In the genomic region with DNA sequence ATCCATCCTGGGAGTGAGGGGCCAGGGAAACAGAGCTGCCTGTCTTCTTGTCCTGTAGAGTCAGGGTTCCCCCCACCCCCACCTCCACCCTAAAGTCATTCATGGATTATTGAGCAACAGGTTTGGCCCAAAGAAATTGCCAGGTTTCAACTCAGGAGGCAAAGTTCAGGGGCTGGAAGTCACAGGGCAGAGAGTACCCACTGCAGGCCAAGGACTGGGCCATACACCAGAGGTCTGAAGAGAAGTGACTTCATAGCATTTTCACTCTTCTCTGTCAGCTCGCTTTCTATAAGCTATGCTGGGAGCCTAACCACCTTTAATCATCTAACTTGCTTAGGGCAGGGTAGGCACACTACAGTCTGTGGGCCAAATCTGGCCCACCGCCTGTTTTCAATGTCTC, we compare ENCODE assay signal across 2 cellular contexts.
A peak's percentile ranks its signal among the peaks of the same experiment; 100 is the strongest.
TF ChIP-seq lines count a peak whose summit lies in the region.

No MANE protein-coding gene starts in this region.

TF ChIP-seq in liver, 16 proteins besides CTCF, POLR2A, EP300 and RAD21:
- TF ChIP-seq RXRA (IDR thresholded peaks at IDR 0.05) (peak; percentile 83 to 90), ZBTB33 (IDR thresholded peaks at IDR 0.05) (peak; percentile 55), FOXA2 (IDR thresholded peaks at IDR 0.05) (no peak), HNF4A (conservative IDR thresholded peaks at IDR 0.05) (peak; percentile 96), YY1 (IDR thresholded peaks at IDR 0.05) (peak; percentile 52), NR2F2 (IDR thresholded peaks at IDR 0.05) (peak; percentile 32), GABPA (IDR thresholded peaks at IDR 0.05 in 1 of 2, conservative IDR thresholded peaks at IDR 0.05 in 1 of 2) (no peak), HNF4G (IDR thresholded peaks at IDR 0.05) (peak; percentile 80), FOXA1 (IDR thresholded peaks at IDR 0.05) (no peak), JUND (IDR thresholded peaks at IDR 0.05) (peak; percentile 71 to 83), EGR1 (IDR thresholded peaks at IDR 0.05; ENCODE audit: low read depth in 2 of 2) (no peak), TAF1 (conservative IDR thresholded peaks at IDR 0.05) (peak; percentile 71), MAX (IDR thresholded peaks at IDR 0.05) (peak; percentile 59), SP1 (IDR thresholded peaks at IDR 0.05) (peak; percentile 84)
- TF ChIP-seq, protein P1, sequence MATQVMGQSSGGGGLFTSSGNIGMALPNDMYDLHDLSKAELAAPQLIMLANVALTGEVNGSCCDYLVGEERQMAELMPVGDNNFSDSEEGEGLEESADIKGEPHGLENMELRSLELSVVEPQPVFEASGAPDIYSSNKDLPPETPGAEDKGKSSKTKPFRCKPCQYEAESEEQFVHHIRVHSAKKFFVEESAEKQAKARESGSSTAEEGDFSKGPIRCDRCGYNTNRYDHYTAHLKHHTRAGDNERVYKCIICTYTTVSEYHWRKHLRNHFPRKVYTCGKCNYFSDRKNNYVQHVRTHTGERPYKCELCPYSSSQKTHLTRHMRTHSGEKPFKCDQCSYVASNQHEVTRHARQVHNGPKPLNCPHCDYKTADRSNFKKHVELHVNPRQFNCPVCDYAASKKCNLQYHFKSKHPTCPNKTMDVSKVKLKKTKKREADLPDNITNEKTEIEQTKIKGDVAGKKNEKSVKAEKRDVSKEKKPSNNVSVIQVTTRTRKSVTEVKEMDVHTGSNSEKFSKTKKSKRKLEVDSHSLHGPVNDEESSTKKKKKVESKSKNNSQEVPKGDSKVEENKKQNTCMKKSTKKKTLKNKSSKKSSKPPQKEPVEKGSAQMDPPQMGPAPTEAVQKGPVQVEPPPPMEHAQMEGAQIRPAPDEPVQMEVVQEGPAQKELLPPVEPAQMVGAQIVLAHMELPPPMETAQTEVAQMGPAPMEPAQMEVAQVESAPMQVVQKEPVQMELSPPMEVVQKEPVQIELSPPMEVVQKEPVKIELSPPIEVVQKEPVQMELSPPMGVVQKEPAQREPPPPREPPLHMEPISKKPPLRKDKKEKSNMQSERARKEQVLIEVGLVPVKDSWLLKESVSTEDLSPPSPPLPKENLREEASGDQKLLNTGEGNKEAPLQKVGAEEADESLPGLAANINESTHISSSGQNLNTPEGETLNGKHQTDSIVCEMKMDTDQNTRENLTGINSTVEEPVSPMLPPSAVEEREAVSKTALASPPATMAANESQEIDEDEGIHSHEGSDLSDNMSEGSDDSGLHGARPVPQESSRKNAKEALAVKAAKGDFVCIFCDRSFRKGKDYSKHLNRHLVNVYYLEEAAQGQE (IDR thresholded peaks at IDR 0.05), result peak; percentile 60
- TF ChIP-seq, protein P2, sequence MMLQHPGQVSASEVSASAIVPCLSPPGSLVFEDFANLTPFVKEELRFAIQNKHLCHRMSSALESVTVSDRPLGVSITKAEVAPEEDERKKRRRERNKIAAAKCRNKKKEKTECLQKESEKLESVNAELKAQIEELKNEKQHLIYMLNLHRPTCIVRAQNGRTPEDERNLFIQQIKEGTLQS (IDR thresholded peaks at IDR 0.05), result no peak

TF ChIP-seq in HepG2, 621 proteins besides CTCF, POLR2A, EP300 and RAD21:
- TF ChIP-seq, protein P3, sequence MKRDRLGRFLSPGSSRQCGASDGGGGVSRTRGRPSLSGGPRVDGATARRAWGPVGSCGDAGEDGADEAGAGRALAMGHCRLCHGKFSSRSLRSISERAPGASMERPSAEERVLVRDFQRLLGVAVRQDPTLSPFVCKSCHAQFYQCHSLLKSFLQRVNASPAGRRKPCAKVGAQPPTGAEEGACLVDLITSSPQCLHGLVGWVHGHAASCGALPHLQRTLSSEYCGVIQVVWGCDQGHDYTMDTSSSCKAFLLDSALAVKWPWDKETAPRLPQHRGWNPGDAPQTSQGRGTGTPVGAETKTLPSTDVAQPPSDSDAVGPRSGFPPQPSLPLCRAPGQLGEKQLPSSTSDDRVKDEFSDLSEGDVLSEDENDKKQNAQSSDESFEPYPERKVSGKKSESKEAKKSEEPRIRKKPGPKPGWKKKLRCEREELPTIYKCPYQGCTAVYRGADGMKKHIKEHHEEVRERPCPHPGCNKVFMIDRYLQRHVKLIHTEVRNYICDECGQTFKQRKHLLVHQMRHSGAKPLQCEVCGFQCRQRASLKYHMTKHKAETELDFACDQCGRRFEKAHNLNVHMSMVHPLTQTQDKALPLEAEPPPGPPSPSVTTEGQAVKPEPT (CRISPR knock-in tag; IDR thresholded peaks at IDR 0.05; ENCODE audit: low read depth), result no peak
- TF ChIP-seq MTF2 (CRISPR knock-in tag; IDR thresholded peaks at IDR 0.05; ENCODE audit: borderline replicate concordance) (no peak), SRY (CRISPR knock-in tag; IDR thresholded peaks at IDR 0.05) (no peak), ZKSCAN5 (CRISPR knock-in tag; IDR thresholded peaks at IDR 0.05) (no peak), RBAK (CRISPR knock-in tag; IDR thresholded peaks at IDR 0.05) (no peak), ZNF567 (CRISPR knock-in tag; IDR thresholded peaks at IDR 0.05; ENCODE audit: borderline replicate concordance) (no peak), EEA1 (CRISPR knock-in tag; IDR thresholded peaks at IDR 0.05; ENCODE audit: borderline replicate concordance) (no peak), ZNF326 (CRISPR knock-in tag; IDR thresholded peaks at IDR 0.05; ENCODE audit: borderline replicate concordance) (no peak), CREBL2 (CRISPR knock-in tag; IDR thresholded peaks at IDR 0.05; ENCODE audit: borderline replicate concordance) (no peak)
